Comparison of ENCODE assay signal across 14 cellular contexts in genomic region chr5:89353837-89354551, GRCh38.
DNase-seq lines count a peak whose midpoint lies in the region; ATAC-seq and TF ChIP-seq lines count a peak whose summit lies in the region.
"Had no signal": no experiment of that assay in that cellular context is flagged by ENCODE, and none has a peak within 500 bp of the region (broad histone marks: within the 10 kb centered on the region; RNA-seq: fewer than 3 reads in every experiment).

No MANE protein-coding gene starts in this region.

- H3K27ac ChIP-seq in WERI-Rb-1: no peak overlapping the region
- H3K27ac ChIP-seq: suprapubic skin had no signal

- H3K4me3 Mint-ChIP-seq in natural killer cell treated with Interleukin-12 subunit alpha and Interleukin-12 subunit beta and Interleukin-15 and Interleukin-18, amount 100 ng/mL, for 72 hours: peak overlapping the region; percentile 4
- H3K4me3 Mint-ChIP-seq: activated T-helper 17 cell treated with anti-CD3 and anti-CD28 coated beads, Interleukin-2, amount 50 U/mL, for 72 hours; CD4-positive, alpha-beta T cell had no signal

- H3K9me3 ChIP-seq in WERI-Rb-1 (ENCODE audit: severe bottlenecking): no peaks in the 10 kb centered on the region
- H3K9me3 ChIP-seq: suprapubic skin had no signal

- H3K4me3 ChIP-seq in WERI-Rb-1 (ENCODE audit: low read depth, low read length): no peak overlapping the region
- H3K4me3 ChIP-seq: suprapubic skin had no signal

- H3K27me3 ChIP-seq in WERI-Rb-1 (ENCODE audit: insufficient read depth, low read depth, severe bottlenecking): no peaks in the 10 kb centered on the region
- H3K27me3 ChIP-seq: suprapubic skin had no signal

- ATAC-seq in GM18907 (IDR thresholded peaks at IDR 0.05; ENCODE audit: unreplicated experiment) (peak; percentile 64), GM21723 (IDR thresholded peaks at IDR 0.05; ENCODE audit: unreplicated experiment) (peak; percentile 79), HG03342 (IDR thresholded peaks at IDR 0.05; ENCODE audit: unreplicated experiment) (peak; percentile 58)
- ATAC-seq in natural killer cell treated with Interleukin-12 subunit alpha and Interleukin-12 subunit beta and Interleukin-15 and Interleukin-18, amount 100 ng/mL, for 72 hours: no peak
- ATAC-seq: activated T-helper 17 cell treated with anti-CD3 and anti-CD28 coated beads, Interleukin-2, amount 50 U/mL, for 72 hours had no signal

- in situ Hi-C loops in ACHN (cut with HindIII; ENCODE audit: low pct_ligation_motif_present, low pct_unique_long_range_greater_than_20kb, low sequenced_read_pairs): no loop called here

- TF ChIP-seq CTCF in WERI-Rb-1 (IDR thresholded peaks at IDR 0.05; ENCODE audit: low read depth, low read length): no peak

- DNase-seq in natural killer cell treated with Interleukin-12 subunit alpha and Interleukin-12 subunit beta and Interleukin-15 and Interleukin-18, amount 100 ng/mL, for 72 hours (ENCODE audit: low spot score): no peak
- DNase-seq in islet precursor cell (no peak), WERI-Rb-1 (no peak), ACHN (no peak)
- DNase-seq in activated T-cell treated with anti-CD3 and anti-CD28 coated beads, Interleukin-2, amount 50 U/mL, for 1 hour: no peak
- DNase-seq: activated CD4-positive, alpha-beta T cell treated with anti-CD3 and anti-CD28 coated beads for 4 hours; CD4-positive, alpha-beta T cell; kidney glomerular epithelial cell; naive B cell had no signal

- peaks cover 10% of the 10 kb centered on the region in 2 donors for H3K4me1 Mint-ChIP-seq in natural killer cell treated with Interleukin-12 subunit alpha and Interleukin-12 subunit beta and Interleukin-15 and Interleukin-18, amount 100 ng/mL, for 72 hours (ENCODE audit: low read depth in 2 of 2)
- H3K4me1 Mint-ChIP-seq: activated T-helper 17 cell treated with anti-CD3 and anti-CD28 coated beads, Interleukin-2, amount 50 U/mL, for 72 hours had no signal

- no peak overlapping the region for H3K27ac Mint-ChIP-seq in natural killer cell treated with Interleukin-12 subunit alpha and Interleukin-12 subunit beta and Interleukin-15 and Interleukin-18, amount 100 ng/mL, for 72 hours
- H3K27ac Mint-ChIP-seq: activated T-helper 17 cell treated with anti-CD3 and anti-CD28 coated beads, Interleukin-2, amount 50 U/mL, for 72 hours; CD4-positive, alpha-beta T cell had no signal

- H3K36me3 Mint-ChIP-seq in natural killer cell treated with Interleukin-12 subunit alpha and Interleukin-12 subunit beta and Interleukin-15 and Interleukin-18, amount 100 ng/mL, for 72 hours: no peaks in the 10 kb centered on the region

- H3K36me3 ChIP-seq in WERI-Rb-1: no peaks in the 10 kb centered on the region
- H3K36me3 ChIP-seq: suprapubic skin had no signal

- H3K9me3 Mint-ChIP-seq in natural killer cell treated with Interleukin-12 subunit alpha and Interleukin-12 subunit beta and Interleukin-15 and Interleukin-18, amount 100 ng/mL, for 72 hours: no peaks in the 10 kb centered on the region
- H3K9me3 Mint-ChIP-seq: activated T-helper 17 cell treated with anti-CD3 and anti-CD28 coated beads, Interleukin-2, amount 50 U/mL, for 72 hours; CD4-positive, alpha-beta T cell had no signal

- no peaks in the 10 kb centered on the region for H3K27me3 Mint-ChIP-seq in natural killer cell treated with Interleukin-12 subunit alpha and Interleukin-12 subunit beta and Interleukin-15 and Interleukin-18, amount 100 ng/mL, for 72 hours
- H3K27me3 Mint-ChIP-seq: activated T-helper 17 cell treated with anti-CD3 and anti-CD28 coated beads, Interleukin-2, amount 50 U/mL, for 72 hours; CD4-positive, alpha-beta T cell; naive B cell had no signal

Comparison
In these comparisons a context has a peak if more than half of its experiments do, and no peak if none do; other contexts are left out.
1. ATAC-seq: peak in GM18907 (single experiment), GM21723 (single experiment) and HG03342 (single experiment); none in natural killer cell treated with Interleukin-12 subunit alpha and Interleukin-12 subunit beta and Interleukin-15 and Interleukin-18, amount 100 ng/mL, for 72 hours (0 of 2).